20 cellular contexts compared by ENCODE assay signal in the genomic region with DNA sequence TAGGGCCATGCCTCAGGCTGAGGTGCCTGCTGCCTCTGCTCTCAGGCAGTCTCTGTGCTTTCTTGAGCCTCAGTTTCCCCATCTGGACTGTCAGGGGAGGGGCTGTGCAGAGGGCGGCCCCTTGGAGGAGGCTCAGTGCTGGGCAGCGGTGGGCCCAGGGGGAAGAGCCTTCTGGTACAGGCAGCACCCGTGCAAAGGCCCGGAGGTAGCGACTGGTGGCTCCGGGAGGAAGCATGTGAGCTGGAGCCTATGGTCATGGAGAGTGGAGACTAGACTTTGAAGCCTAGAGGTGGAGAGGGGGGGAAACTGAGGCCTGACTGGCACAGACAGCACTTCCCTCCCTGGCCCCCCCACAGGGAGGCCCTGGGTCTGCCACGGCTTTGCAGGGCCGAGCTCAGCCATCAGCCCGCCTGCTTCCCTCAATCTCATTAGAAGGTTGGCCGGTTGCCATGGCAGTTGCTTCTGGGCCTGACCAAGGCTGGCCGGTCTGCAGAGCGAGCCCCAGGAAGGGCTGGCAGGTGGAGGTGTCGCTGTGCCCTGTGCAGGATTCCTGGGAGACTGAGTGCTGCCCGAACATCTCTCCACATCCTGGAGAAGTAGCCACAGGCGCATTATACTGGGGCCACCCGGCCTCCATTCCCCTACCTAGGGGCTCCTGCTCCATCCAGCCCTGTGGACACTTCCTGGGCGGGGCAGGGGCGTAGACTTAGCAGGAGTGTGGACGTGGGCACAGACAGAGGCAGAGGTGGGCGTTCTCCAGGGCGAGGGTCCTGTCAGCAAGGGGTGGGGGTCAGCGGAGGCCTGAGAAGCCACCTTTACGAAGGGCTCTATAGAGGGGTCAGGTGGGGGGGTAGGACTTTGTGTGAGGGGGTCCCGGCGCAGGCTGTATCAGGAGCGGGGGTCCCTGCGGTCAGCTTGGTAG. TPM values are rescaled to one million over a fixed set of nuclear protein-coding genes. Genes with fewer than 3 reads are reported as not detected.
DNase-seq lines count a peak whose midpoint lies in the region; TF ChIP-seq lines count a peak whose summit lies in the region.
"Had no signal": no experiment of that assay in that cellular context is flagged by ENCODE, and none has a peak within 500 bp of the region (broad histone marks: within the 10 kb centered on the region; RNA-seq: fewer than 3 reads in every experiment).

No MANE protein-coding gene starts in this region.

- peak; percentile 1 to 28 for DNase-seq in SHP77 (lab: John Stamatoyannopoulos, UW)
- DNase-seq in SHP77 treated with DMSO at 0.1 percent for 48 hours (lab: John Stamatoyannopoulos, UW) = no peak
- peak; percentile 39 for DNase-seq in WERI-Rb-1
- peak; percentile 24 for DNase-seq in medulla oblongata (ENCODE audit: extremely low spot score)
- no peak for DNase-seq in Peyer's patch
- DNase-seq in activated CD4-positive, alpha-beta T cell treated with anti-CD3 and anti-CD28 coated beads, Interleukin-2, amount 50 U/mL, for 1 hour = no peak
- no peak for DNase-seq in left ventricle myocardium inferior
- no peak for DNase-seq in NCI-H446 treated with DMSO at 0.1 percent for 48 hours (lab: John Stamatoyannopoulos, UW)
- DNase-seq: activated CD4-positive, alpha-beta T cell treated with anti-CD3 and anti-CD28 coated beads, Interleukin-2, amount 50 U/mL, for 4 hours; activated naive CD4-positive, alpha-beta T cell treated with Interleukin-2 at 50 U/mL for 16 hours; activated T-cell treated with anti-CD3 and anti-CD28 coated beads for 4 hours; CD8-positive, alpha-beta T cell; EL; KG1; mesendoderm; MV-4-11; NCI-H2107; NCI-H748 treated with DMSO at 0.1 percent for 48 hours; tibial artery had no signal

- H3K4me1 ChIP-seq in Peyer's patch (peaks cover 0 to 31% (median 4%) of the 10 kb centered on the region in 4 donors), left ventricle myocardium inferior (peaks cover 31% of the 10 kb centered on the region)

- H3K9me3 ChIP-seq in WERI-Rb-1 (ENCODE audit: severe bottlenecking) = peaks cover 4% of the 10 kb centered on the region
- no peaks in the 10 kb centered on the region for H3K9me3 ChIP-seq in Peyer's patch
- no peaks in the 10 kb centered on the region for H3K9me3 ChIP-seq in left ventricle myocardium inferior (replicated peaks)
- H3K9me3 ChIP-seq: tibial artery had no signal

- TF ChIP-seq CTCF in WERI-Rb-1 (IDR thresholded peaks at IDR 0.05; ENCODE audit: low read depth, low read length) (no peak), Peyer's patch (IDR thresholded peaks at IDR 0.05) (no peak), left ventricle myocardium inferior (IDR thresholded peaks at IDR 0.05; ENCODE audit: borderline replicate concordance) (no peak)

- H3K4me3 ChIP-seq in WERI-Rb-1 (ENCODE audit: low read depth, low read length) = no peak overlapping the region
- H3K4me3 ChIP-seq in Peyer's patch = no peak overlapping the region
- H3K4me3 ChIP-seq in left ventricle myocardium inferior = no peak overlapping the region
- H3K4me3 ChIP-seq: tibial artery had no signal

- H3K27ac ChIP-seq in WERI-Rb-1 = peak overlapping the region; percentile 93
- no peak overlapping the region for H3K27ac ChIP-seq in Peyer's patch
- no peak overlapping the region for H3K27ac ChIP-seq in left ventricle myocardium inferior (replicated peaks)
- H3K27ac ChIP-seq: tibial artery had no signal

- no peak for TF ChIP-seq POLR2A in Peyer's patch (IDR thresholded peaks at IDR 0.05)

- H3K27me3 ChIP-seq in WERI-Rb-1 (ENCODE audit: insufficient read depth, low read depth, severe bottlenecking) = no peaks in the 10 kb centered on the region
- H3K27me3 ChIP-seq in Peyer's patch = no peaks in the 10 kb centered on the region
- no peaks in the 10 kb centered on the region for H3K27me3 ChIP-seq in left ventricle myocardium inferior (ENCODE audit: low read depth)
- H3K27me3 ChIP-seq: tibial artery had no signal

- intact Hi-C loops in left ventricle myocardium inferior (cut with micrococcal nuclease) = no loop called here

- H3K36me3 ChIP-seq in WERI-Rb-1 = peaks cover 11% of the 10 kb centered on the region
- no peaks in the 10 kb centered on the region for H3K36me3 ChIP-seq in Peyer's patch
- H3K36me3 ChIP-seq in left ventricle myocardium inferior = no peaks in the 10 kb centered on the region

RNA-seq across cellular contexts. Expression of a gene that starts 53.2 kb away (rescaled TPM):
- total RNA-seq in Peyer's patch (10 to 100 TPM in 2 of 4 donors, 1 to 10 TPM in 2; 5.1 to 21.5 (median 9.4) TPM), left ventricle myocardium inferior (9.7 TPM)

RNA-seq across cellular contexts. Expression of a gene that starts 54.4 kb away (rescaled TPM):
- total RNA-seq in Peyer's patch = under 1 TPM in 1 of 4 donors, not detected in 3; 0.40 TPM
- total RNA-seq in left ventricle myocardium inferior = 1.2 TPM
- total RNA-seq: CD8-positive, alpha-beta T cell; pulmonary artery endothelial cell had no signal

Comparison
In these comparisons a context has a peak if more than half of its experiments do, and no peak if none do; other contexts are left out.
1. DNase-seq: peak in SHP77 (2 of 2), WERI-Rb-1 (single experiment) and medulla oblongata (single experiment); none in SHP77 treated with DMSO at 0.1 percent for 48 hours (single experiment), Peyer's patch (0 of 3), activated CD4-positive, alpha-beta T cell treated with anti-CD3 and anti-CD28 coated beads, Interleukin-2, amount 50 U/mL, for 1 hour (single experiment), left ventricle myocardium inferior (single experiment) and NCI-H446 treated with DMSO at 0.1 percent for 48 hours (single experiment).